In the genomic region with DNA sequence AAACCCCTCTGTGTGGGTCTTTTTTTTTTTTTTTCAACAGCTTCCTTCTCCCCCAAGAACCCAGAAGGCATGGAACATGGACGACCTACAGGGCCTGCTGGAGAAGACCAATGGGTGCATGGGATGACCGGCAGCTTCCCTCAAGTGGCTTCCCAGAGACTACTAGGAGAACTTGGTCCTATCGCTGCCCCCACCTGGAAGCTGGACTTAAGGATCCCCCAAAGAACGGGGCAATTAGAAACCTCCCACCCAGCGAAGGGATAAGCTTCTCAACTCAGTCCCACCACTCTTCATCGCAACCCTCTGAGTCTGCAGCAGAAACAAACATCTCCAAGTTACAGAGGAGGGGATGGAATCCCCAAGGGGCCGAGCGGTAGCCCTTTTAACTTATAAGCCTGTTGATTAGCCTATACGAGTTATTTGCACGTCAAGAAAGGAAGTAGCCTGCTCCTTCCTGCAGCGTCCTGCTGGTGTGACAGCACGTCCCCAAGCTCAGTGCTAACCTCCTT, we compare ENCODE assay signal across 8 cellular contexts. TPM values are rescaled to one million over a fixed set of nuclear protein-coding genes. Genes with fewer than 3 reads are reported as not detected.
DNase-seq lines count a peak whose midpoint lies in the region; ATAC-seq and TF ChIP-seq lines count a peak whose summit lies in the region.

No MANE protein-coding gene starts in this region.

- peaks cover 7% of the 10 kb centered on the region for H4K20me1 ChIP-seq in hepatocyte (ENCODE audit: insufficient read depth, poor library complexity, severe bottlenecking)

- no peaks in the 10 kb centered on the region for H3K9me3 Mint-ChIP-seq in stimulated activated effector memory CD8-positive, alpha-beta T cell treated with anti-CD3 and anti-CD28 coated beads, Interleukin-12 subunit alpha, Interleukin-12 subunit beta, amount 100 ng/mL, for 72 hours

- no peak overlapping the region for H2AFZ ChIP-seq in hepatocyte

- peak overlapping the region; percentile 97 for H3K4me2 ChIP-seq in hepatocyte

- H3K36me3 ChIP-seq in hepatocyte (replicated peaks; ENCODE audit: insufficient read depth, low read depth), result no peaks in the 10 kb centered on the region

- peak overlapping the region; percentile 95 for H3K27ac ChIP-seq in VCaP
- H3K27ac ChIP-seq in hepatocyte, result peak overlapping the region; percentile 98

- no peaks in the 10 kb centered on the region for H3K9me2 ChIP-seq in hepatocyte (replicated peaks; ENCODE audit: insufficient read depth)

- WGBS in hepatocyte (ENCODE audit: low lambda C conversion rate, missing lambda C conversion rate), result 28% methylated on average over 12 of the region's 12 CpGs

- H3K4me3 ChIP-seq in hepatocyte, result peak overlapping the region; percentile 97

- H3K4me1 ChIP-seq in hepatocyte (ENCODE audit: insufficient read depth), result peaks cover 11% of the 10 kb centered on the region

- H3K4me3 Mint-ChIP-seq in stimulated activated effector memory CD8-positive, alpha-beta T cell treated with anti-CD3 and anti-CD28 coated beads, Interleukin-12 subunit alpha, Interleukin-12 subunit beta, amount 100 ng/mL, for 72 hours, result peak overlapping the region; percentile 92

- H3K36me3 Mint-ChIP-seq in stimulated activated effector memory CD8-positive, alpha-beta T cell treated with anti-CD3 and anti-CD28 coated beads, Interleukin-12 subunit alpha, Interleukin-12 subunit beta, amount 100 ng/mL, for 72 hours, result peaks cover 72% of the 10 kb centered on the region

- TF ChIP-seq CTCF in VCaP (conservative IDR thresholded peaks at IDR 0.05), result no peak
- TF ChIP-seq CTCF in hepatocyte (IDR thresholded peaks at IDR 0.05; ENCODE audit: poor library complexity), result no peak

- DNase-seq in NCI-H510A treated with DMSO at 0.1 percent for 48 hours (lab: John Stamatoyannopoulos, UW) (peak; percentile 2), NCI-H510A (lab: John Stamatoyannopoulos, UW) (no peak), hepatocyte (ENCODE audit: low spot score) (no peak), activated gamma-delta T cell treated with Interleukin-2 at 50 U/mL for 16 hours (no peak), kidney tubule cell (ENCODE audit: low spot score) (no peak)
- DNase-seq in stimulated activated effector memory CD8-positive, alpha-beta T cell treated with anti-CD3 and anti-CD28 coated beads, Interleukin-12 subunit alpha, Interleukin-12 subunit beta, amount 100 ng/mL, for 72 hours (ENCODE audit: low spot score in 2 of 2), result no peak

- H3K27ac Mint-ChIP-seq in stimulated activated effector memory CD8-positive, alpha-beta T cell treated with anti-CD3 and anti-CD28 coated beads, Interleukin-12 subunit alpha, Interleukin-12 subunit beta, amount 100 ng/mL, for 72 hours, result peak overlapping the region; percentile 97

- peaks cover 43% of the 10 kb centered on the region for H3K4me1 Mint-ChIP-seq in stimulated activated effector memory CD8-positive, alpha-beta T cell treated with anti-CD3 and anti-CD28 coated beads, Interleukin-12 subunit alpha, Interleukin-12 subunit beta, amount 100 ng/mL, for 72 hours

- H3K27me3 ChIP-seq in hepatocyte, result no peaks in the 10 kb centered on the region

- ATAC-seq in stimulated activated effector memory CD8-positive, alpha-beta T cell treated with anti-CD3 and anti-CD28 coated beads, Interleukin-12 subunit alpha, Interleukin-12 subunit beta, amount 100 ng/mL, for 72 hours, result no peak
- no peak for ATAC-seq in HG02588 (IDR thresholded peaks at IDR 0.05; ENCODE audit: unreplicated experiment)

- peaks cover 26% of the 10 kb centered on the region for H3K79me2 ChIP-seq in hepatocyte

- no peaks in the 10 kb centered on the region for H3K9me3 ChIP-seq in hepatocyte (ENCODE audit: low read depth)

RNA-seq across cellular contexts. Expression of a gene that starts 1.4 kb away (rescaled TPM):
- 56.3 and 57.9 TPM in 2 replicates for total RNA-seq in hepatocyte
- 15.2 and 18.1 TPM in 2 replicates for polyA plus RNA-seq in hepatocyte

RNA-seq across cellular contexts. Expression of a gene that starts 7.1 kb away (rescaled TPM):
- total RNA-seq in hepatocyte, result 2.1 and 5.5 TPM in 2 replicates
- polyA plus RNA-seq in hepatocyte, result 4.5 and 7.2 TPM in 2 replicates

RNA-seq across cellular contexts. Expression of a gene that starts 16.6 kb away (rescaled TPM):
- 210 and 250 TPM in 2 replicates for total RNA-seq in hepatocyte
- 475 and 495 TPM in 2 replicates for polyA plus RNA-seq in hepatocyte

RNA-seq across cellular contexts. Expression of a gene that starts 50.9 kb away (rescaled TPM):
- 0.80 and 1.4 TPM in 2 replicates for total RNA-seq in hepatocyte
- polyA plus RNA-seq in hepatocyte, result 1.5 and 1.6 TPM in 2 replicates
